8 cellular contexts compared by ENCODE assay signal in the genomic region with DNA sequence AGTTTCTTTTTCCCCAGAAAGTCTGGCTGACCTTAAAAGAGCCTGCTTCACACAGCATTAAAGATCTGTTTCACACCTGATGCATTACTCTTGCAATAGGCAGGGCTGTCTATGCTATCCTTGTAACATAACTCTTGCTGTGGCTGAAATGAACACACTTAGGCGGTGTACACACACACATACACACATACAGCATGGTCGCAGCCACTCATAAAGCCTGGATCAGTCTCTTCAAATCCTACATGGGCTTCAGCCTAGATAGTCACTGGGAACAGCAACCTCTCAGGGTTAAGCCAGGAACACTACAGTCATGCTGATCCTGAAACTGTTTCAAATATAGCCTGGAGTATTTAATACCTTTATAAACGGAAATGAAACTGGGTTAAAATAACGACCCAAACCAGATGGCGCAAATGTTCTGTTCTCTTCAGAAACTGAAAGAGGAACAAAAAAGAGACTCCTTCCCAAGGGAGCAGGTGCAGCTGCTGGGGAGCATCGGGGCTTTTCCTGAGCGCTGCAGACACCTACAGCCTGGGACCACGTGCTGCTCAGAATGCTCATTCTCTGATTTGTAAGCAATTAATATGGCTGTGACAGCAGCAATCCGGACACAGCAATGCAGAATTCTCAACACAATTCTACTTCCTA.
DNase-seq lines count a peak whose midpoint lies in the region; ATAC-seq and FAIRE-seq lines count a peak whose summit lies in the region.

No MANE protein-coding gene starts in this region.

- FAIRE-seq in RCC 7860 (lab: Jason Lieb, UNC): no peak

- no peaks in the 10 kb centered on the region for H3K9me3 ChIP-seq in mononuclear cell (ENCODE audit: low read depth, low read length)

- no peaks in the 10 kb centered on the region for H3K27me3 Mint-ChIP-seq in activated T-cell treated with anti-CD3 and anti-CD28 coated beads, Interleukin-2, amount 50 U/mL, for 72 hours (ENCODE audit: low read depth)

- peak overlapping the region; percentile 21 for H3K4me3 ChIP-seq in mononuclear cell (ENCODE audit: low read length)

- no peaks in the 10 kb centered on the region for H3K36me3 Mint-ChIP-seq in activated T-cell treated with anti-CD3 and anti-CD28 coated beads, Interleukin-2, amount 50 U/mL, for 72 hours (ENCODE audit: insufficient read depth in 2 of 2)

- peaks cover 26% of the 10 kb centered on the region for H3K4me1 Mint-ChIP-seq in activated T-cell treated with anti-CD3 and anti-CD28 coated beads, Interleukin-2, amount 50 U/mL, for 72 hours (ENCODE audit: low read depth)

- H3K27me3 ChIP-seq in mononuclear cell (ENCODE audit: insufficient read depth, low read length): no peaks in the 10 kb centered on the region

- peak; percentile 45 to 54 for ATAC-seq in activated T-cell treated with anti-CD3 and anti-CD28 coated beads, Interleukin-2, amount 50 U/mL, for 72 hours (replicated peaks in 1 of 2)
- ATAC-seq in HG02763 (IDR thresholded peaks at IDR 0.05; ENCODE audit: unreplicated experiment): peak; percentile 82

- H3K27ac Mint-ChIP-seq in activated T-cell treated with anti-CD3 and anti-CD28 coated beads, Interleukin-2, amount 50 U/mL, for 72 hours: peak overlapping the region; percentile 77

- no peak for DNase-seq in activated T-cell treated with anti-CD3 and anti-CD28 coated beads, Interleukin-2, amount 50 U/mL, for 72 hours
- no peak for DNase-seq in activated T-cell treated with anti-CD3 and anti-CD28 coated beads, Interleukin-2, amount 50 U/mL, for 1 hour
- DNase-seq in NOMO-1 treated with dmso at 0.1 percent for 144 hours (lab: John Stamatoyannopoulos, UW; ENCODE audit: unreplicated experiment): peak; percentile 62
- no peak for DNase-seq in RCC 7860 (ENCODE audit: low spot score)
- no peak for DNase-seq in activated CD8-positive, alpha-beta memory T cell treated with anti-CD3 and anti-CD28 coated beads, Interleukin-2, amount 50 U/mL, for 48 hours
- no peak for DNase-seq in dermis blood vessel endothelial cell

- peak overlapping the region; percentile 64 to 89 for H3K4me3 Mint-ChIP-seq in activated T-cell treated with anti-CD3 and anti-CD28 coated beads, Interleukin-2, amount 50 U/mL, for 72 hours

- no peaks in the 10 kb centered on the region for H3K9me3 Mint-ChIP-seq in activated T-cell treated with anti-CD3 and anti-CD28 coated beads, Interleukin-2, amount 50 U/mL, for 72 hours

- H3K4me1 ChIP-seq in mononuclear cell (ENCODE audit: insufficient read depth, low read length): peaks cover 46% of the 10 kb centered on the region
